8 cellular contexts compared by ENCODE assay signal in genomic region chr16:3171181-3171854, GRCh38. TPM values are rescaled to one million over a fixed set of nuclear protein-coding genes. Genes with fewer than 3 reads are reported as not detected.
DNase-seq lines count a peak whose midpoint lies in the region; ATAC-seq and TF ChIP-seq lines count a peak whose summit lies in the region.

No MANE protein-coding gene starts in this region.

- DNase-seq in AG20443 (ENCODE audit: low spot score) (peak; percentile 14), Peyer's patch (no peak), DMS79 (lab: John Stamatoyannopoulos, UW) (no peak)
- peak; percentile 56 for DNase-seq in activated CD8-positive, alpha-beta memory T cell treated with anti-CD3 and anti-CD28 coated beads, Interleukin-2, amount 50 U/mL, for 1 hour (ENCODE audit: extremely low read depth)

- H3K27ac ChIP-seq in iPS-20b (ENCODE audit: low read length) (no peak overlapping the region), stomach smooth muscle (ENCODE audit: low read length) (no peak overlapping the region), Peyer's patch (no peak overlapping the region)

- H3K27me3 ChIP-seq in iPS-20b (ENCODE audit: insufficient read depth, low read length) = peaks cover 79% of the 10 kb centered on the region
- peaks cover 58 to 68% of the 10 kb centered on the region in 2 donors for H3K27me3 ChIP-seq in stomach smooth muscle (ENCODE audit: control insufficient read depth in 1 of 2, insufficient read depth in 2 of 2, low read length in 2 of 2)
- peaks cover 7 to 62% of the 10 kb centered on the region in 2 donors for H3K27me3 ChIP-seq in Peyer's patch

- H3K36me3 ChIP-seq in iPS-20b (ENCODE audit: insufficient read depth, low read depth, low read length) (no peaks in the 10 kb centered on the region), stomach smooth muscle (ENCODE audit: control insufficient read depth in 2 of 2, insufficient read depth in 2 of 2, low read length in 2 of 2) (no peaks in the 10 kb centered on the region), Peyer's patch (no peaks in the 10 kb centered on the region)

- H3K9me3 ChIP-seq in iPS-20b (ENCODE audit: insufficient read depth, low read depth, low read length) = no peaks in the 10 kb centered on the region
- no peaks in the 10 kb centered on the region for H3K9me3 ChIP-seq in stomach smooth muscle (ENCODE audit: control insufficient read depth in 2 of 2, low read length in 2 of 2)
- H3K9me3 ChIP-seq in Peyer's patch = peaks cover 0 to 7% (median 0%) of the 10 kb centered on the region in 4 donors

- no peak for TF ChIP-seq POLR2A in Peyer's patch (IDR thresholded peaks at IDR 0.05)

- ATAC-seq in HG02571 (IDR thresholded peaks at IDR 0.05; ENCODE audit: unreplicated experiment) (peak; percentile 52), HG03280 (IDR thresholded peaks at IDR 0.05; ENCODE audit: unreplicated experiment) (no peak)

- H3K9ac ChIP-seq in iPS-20b (ENCODE audit: low read depth, low read length) (peak overlapping the region; percentile 49; the same call in 1 of the 2 replicates), stomach smooth muscle (ENCODE audit: low read length in 2 of 2) (no peak overlapping the region)

- H3K4me1 ChIP-seq in iPS-20b (ENCODE audit: insufficient read depth, low read length) = no peaks in the 10 kb centered on the region
- H3K4me1 ChIP-seq in stomach smooth muscle (ENCODE audit: control insufficient read depth, insufficient read depth, low read length) = peaks cover 10% of the 10 kb centered on the region
- H3K4me1 ChIP-seq in Peyer's patch = peaks cover 0 to 27% (median 13%) of the 10 kb centered on the region in 4 donors

- no peak for TF ChIP-seq CTCF in Peyer's patch (IDR thresholded peaks at IDR 0.05)

- H3K4me3 ChIP-seq in iPS-20b (ENCODE audit: low read length) (peak overlapping the region; percentile 68), stomach smooth muscle (ENCODE audit: low read length in 2 of 2) (peak overlapping the region; percentile 25 to 35), Peyer's patch (peak overlapping the region in 2 of 4 donors; percentile 21 to 24)

RNA-seq across cellular contexts. Expression of gene OR1F1, which starts 16.7 kb away (rescaled TPM):
- total RNA-seq in Peyer's patch = not detected

RNA-seq across cellular contexts. Expression of gene ZNF213, which starts 36.5 kb away (rescaled TPM):
- total RNA-seq in Peyer's patch = 10 to 100 TPM; 14.9 to 40.6 (median 18.4) TPM

RNA-seq across cellular contexts. Expression of gene ZNF205, which starts 58.9 kb away (rescaled TPM):
- total RNA-seq in Peyer's patch = 10 to 100 TPM in 3 of 4 donors, 1 to 10 TPM in 1; 5.0 to 24.6 (median 16.2) TPM

Comparison
In these comparisons a context has a peak if more than half of its experiments do, and no peak if none do; other contexts are left out.
1. DNase-seq: peak in AG20443 (single experiment) and activated CD8-positive, alpha-beta memory T cell treated with anti-CD3 and anti-CD28 coated beads, Interleukin-2, amount 50 U/mL, for 1 hour (single experiment); none in Peyer's patch (0 of 3) and DMS79 (single experiment).